Comparison of ENCODE assay signal across 1 cellular context in the genomic region with DNA sequence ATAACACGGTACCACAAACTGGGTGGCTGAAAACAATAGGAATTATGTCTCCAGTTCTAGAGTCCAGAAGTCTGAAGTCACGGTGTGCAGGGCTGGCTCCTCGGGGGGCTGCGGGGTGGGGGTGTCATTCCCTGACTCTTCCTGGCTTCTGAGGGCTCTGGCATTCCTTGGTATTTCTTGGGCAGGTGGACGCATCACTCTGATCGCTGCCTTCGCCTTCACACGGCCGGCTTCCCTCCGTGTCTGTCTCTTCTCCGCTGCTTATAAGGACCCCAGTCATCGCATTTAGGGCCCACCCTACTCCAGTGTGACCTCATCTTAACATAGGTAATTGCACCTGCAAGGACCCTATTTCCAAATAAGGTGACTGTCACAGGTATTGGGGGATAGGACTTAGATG.
TF ChIP-seq lines count a peak whose summit lies in the region.

No MANE protein-coding gene starts in this region.

TF ChIP-seq in WTC11, 78 proteins besides CTCF, POLR2A, EP300 and RAD21 (continued from another document):
- TF ChIP-seq AFF4 (CRISPR knock-in tag; IDR thresholded peaks at IDR 0.05; ENCODE audit: borderline replicate concordance) = no peak
- TF ChIP-seq, protein P1, sequence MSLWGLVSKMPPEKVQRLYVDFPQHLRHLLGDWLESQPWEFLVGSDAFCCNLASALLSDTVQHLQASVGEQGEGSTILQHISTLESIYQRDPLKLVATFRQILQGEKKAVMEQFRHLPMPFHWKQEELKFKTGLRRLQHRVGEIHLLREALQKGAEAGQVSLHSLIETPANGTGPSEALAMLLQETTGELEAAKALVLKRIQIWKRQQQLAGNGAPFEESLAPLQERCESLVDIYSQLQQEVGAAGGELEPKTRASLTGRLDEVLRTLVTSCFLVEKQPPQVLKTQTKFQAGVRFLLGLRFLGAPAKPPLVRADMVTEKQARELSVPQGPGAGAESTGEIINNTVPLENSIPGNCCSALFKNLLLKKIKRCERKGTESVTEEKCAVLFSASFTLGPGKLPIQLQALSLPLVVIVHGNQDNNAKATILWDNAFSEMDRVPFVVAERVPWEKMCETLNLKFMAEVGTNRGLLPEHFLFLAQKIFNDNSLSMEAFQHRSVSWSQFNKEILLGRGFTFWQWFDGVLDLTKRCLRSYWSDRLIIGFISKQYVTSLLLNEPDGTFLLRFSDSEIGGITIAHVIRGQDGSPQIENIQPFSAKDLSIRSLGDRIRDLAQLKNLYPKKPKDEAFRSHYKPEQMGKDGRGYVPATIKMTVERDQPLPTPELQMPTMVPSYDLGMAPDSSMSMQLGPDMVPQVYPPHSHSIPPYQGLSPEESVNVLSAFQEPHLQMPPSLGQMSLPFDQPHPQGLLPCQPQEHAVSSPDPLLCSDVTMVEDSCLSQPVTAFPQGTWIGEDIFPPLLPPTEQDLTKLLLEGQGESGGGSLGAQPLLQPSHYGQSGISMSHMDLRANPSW (CRISPR knock-in tag; conservative IDR thresholded peaks at IDR 0.05; ENCODE audit: low read depth) = no peak
- TF ChIP-seq ZNF263 (CRISPR knock-in tag; IDR thresholded peaks at IDR 0.05; ENCODE audit: low read depth) = no peak
- no peak for TF ChIP-seq TEAD4 (CRISPR knock-in tag; IDR thresholded peaks at IDR 0.05)
- TF ChIP-seq NR3C1 (CRISPR knock-in tag; conservative IDR thresholded peaks at IDR 0.05; ENCODE audit: low read depth) = no peak
- no peak for TF ChIP-seq EMX1 (CRISPR knock-in tag; IDR thresholded peaks at IDR 0.05)
- no peak for TF ChIP-seq ZNF532 (CRISPR knock-in tag; IDR thresholded peaks at IDR 0.05; ENCODE audit: borderline replicate concordance)
- no peak for TF ChIP-seq NR2C2 (CRISPR knock-in tag; IDR thresholded peaks at IDR 0.05)
- no peak for TF ChIP-seq ZNF396 (CRISPR knock-in tag; IDR thresholded peaks at IDR 0.05; ENCODE audit: borderline replicate concordance)
- no peak for TF ChIP-seq ATF6 (CRISPR knock-in tag; IDR thresholded peaks at IDR 0.05)
- TF ChIP-seq KAT7 (CRISPR knock-in tag; IDR thresholded peaks at IDR 0.05; ENCODE audit: borderline replicate concordance) = no peak
- TF ChIP-seq, protein P2, sequence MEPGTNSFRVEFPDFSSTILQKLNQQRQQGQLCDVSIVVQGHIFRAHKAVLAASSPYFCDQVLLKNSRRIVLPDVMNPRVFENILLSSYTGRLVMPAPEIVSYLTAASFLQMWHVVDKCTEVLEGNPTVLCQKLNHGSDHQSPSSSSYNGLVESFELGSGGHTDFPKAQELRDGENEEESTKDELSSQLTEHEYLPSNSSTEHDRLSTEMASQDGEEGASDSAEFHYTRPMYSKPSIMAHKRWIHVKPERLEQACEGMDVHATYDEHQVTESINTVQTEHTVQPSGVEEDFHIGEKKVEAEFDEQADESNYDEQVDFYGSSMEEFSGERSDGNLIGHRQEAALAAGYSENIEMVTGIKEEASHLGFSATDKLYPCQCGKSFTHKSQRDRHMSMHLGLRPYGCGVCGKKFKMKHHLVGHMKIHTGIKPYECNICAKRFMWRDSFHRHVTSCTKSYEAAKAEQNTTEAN (CRISPR knock-in tag; IDR thresholded peaks at IDR 0.05) = no peak
TF ChIP-seq in WTC11: peak in this region for 0.
